Comparison of ENCODE assay signal across 1 cellular context in genomic region chr14:103519043-103519836, GRCh38.
TF ChIP-seq lines count a peak whose summit lies in the region.

No MANE protein-coding gene starts in this region.

TF ChIP-seq in HEK293, 187 proteins besides CTCF, POLR2A, EP300 and RAD21 (continued from another document and continues in another):
- TF ChIP-seq PRDM2 (tag by site-specific recombination; IDR thresholded peaks at IDR 0.05; ENCODE audit: borderline replicate concordance), result no peak
- no peak; the same call in 1 of the 2 replicates for TF ChIP-seq KLF16 (tag by site-specific recombination; IDR thresholded peaks at IDR 0.05)
- no peak for TF ChIP-seq GFI1B (tag by site-specific recombination; IDR thresholded peaks at IDR 0.05)
- TF ChIP-seq ZNF571 (tag by site-specific recombination; IDR thresholded peaks at IDR 0.05), result no peak
- peak; percentile 91 for TF ChIP-seq GLIS1 (tag by site-specific recombination; IDR thresholded peaks at IDR 0.05)
- no peak for TF ChIP-seq ZNF701 (tag by site-specific recombination; IDR thresholded peaks at IDR 0.05)
- peak; percentile 17; the same call in 1 of the 2 replicates for TF ChIP-seq ZNF610 (tag by site-specific recombination; IDR thresholded peaks at IDR 0.05; ENCODE audit: borderline replicate concordance)
- TF ChIP-seq ZFP3 (tag by site-specific recombination; IDR thresholded peaks at IDR 0.05; ENCODE audit: low read depth), result no peak
- TF ChIP-seq ZBTB44 (tag by site-specific recombination; IDR thresholded peaks at IDR 0.05), result peak; percentile 83
- TF ChIP-seq ZSCAN4 (tag by site-specific recombination; IDR thresholded peaks at IDR 0.05), result no peak; the same call in 1 of the 2 replicates
- TF ChIP-seq OSR2 (tag by site-specific recombination; IDR thresholded peaks at IDR 0.05), result peak; percentile 55; the same call in 1 of the 2 replicates
- TF ChIP-seq KLF17 (tag by site-specific recombination; IDR thresholded peaks at IDR 0.05), result peak; percentile 68
- TF ChIP-seq TRIM28 (IDR thresholded peaks at IDR 0.05; ENCODE audit: borderline replicate concordance, low read length), result peak; percentile 64; the same call in 1 of the 2 replicates
- no peak for TF ChIP-seq ZNF26 (tag by site-specific recombination; IDR thresholded peaks at IDR 0.05)
- TF ChIP-seq ZNF514 (tag by site-specific recombination; IDR thresholded peaks at IDR 0.05), result no peak
- TF ChIP-seq ZNF404 (tag by site-specific recombination; IDR thresholded peaks at IDR 0.05), result no peak
- TF ChIP-seq SP7 (tag by site-specific recombination; IDR thresholded peaks at IDR 0.05), result peak; percentile 84
- no peak for TF ChIP-seq ZNF513 (tag by site-specific recombination; IDR thresholded peaks at IDR 0.05)
- peak; percentile 76 for TF ChIP-seq ZXDB (tag by site-specific recombination; IDR thresholded peaks at IDR 0.05)
- TF ChIP-seq ZNF302 (tag by site-specific recombination; IDR thresholded peaks at IDR 0.05; ENCODE audit: low read depth), result no peak
- TF ChIP-seq ZBTB6 (tag by site-specific recombination; IDR thresholded peaks at IDR 0.05), result peak; percentile 63
- no peak; the same call in 1 of the 2 replicates for TF ChIP-seq ZNF324 (tag by site-specific recombination; IDR thresholded peaks at IDR 0.05)
- TF ChIP-seq ZNF354C (tag by site-specific recombination; IDR thresholded peaks at IDR 0.05; ENCODE audit: borderline replicate concordance, low read depth), result no peak
- no peak for TF ChIP-seq ZNF670 (tag by site-specific recombination; IDR thresholded peaks at IDR 0.05; ENCODE audit: low read depth)
- peak; percentile 13; the same call in 1 of the 2 replicates for TF ChIP-seq MZF1 (tag by site-specific recombination; IDR thresholded peaks at IDR 0.05; ENCODE audit: borderline replicate concordance)
- TF ChIP-seq ZNF157 (tag by site-specific recombination; IDR thresholded peaks at IDR 0.05), result no peak
- TF ChIP-seq ZNF645 (tag by site-specific recombination; IDR thresholded peaks at IDR 0.05), result no peak
- TF ChIP-seq ZNF248 (tag by site-specific recombination; IDR thresholded peaks at IDR 0.05), result no peak
- no peak for TF ChIP-seq ELK4 (IDR thresholded peaks at IDR 0.05; ENCODE audit: borderline replicate concordance, low read depth, low read length)
- no peak for TF ChIP-seq HOXC10 (CRISPR knock-in tag; IDR thresholded peaks at IDR 0.05)
- peak; percentile 88 for TF ChIP-seq ZNF341 (tag by site-specific recombination; IDR thresholded peaks at IDR 0.05; ENCODE audit: low read depth)
- TF ChIP-seq ZNF132 (tag by site-specific recombination; IDR thresholded peaks at IDR 0.05; ENCODE audit: borderline replicate concordance), result no peak
- TF ChIP-seq ATF2 (tag by site-specific recombination; IDR thresholded peaks at IDR 0.05; ENCODE audit: low read depth), result no peak
- peak; percentile 72; the same call in 1 of the 2 replicates for TF ChIP-seq BCL11B (tag by site-specific recombination; IDR thresholded peaks at IDR 0.05; ENCODE audit: low read depth)
- peak; percentile 85 for TF ChIP-seq GLIS2 (tag by site-specific recombination; IDR thresholded peaks at IDR 0.05)
- peak; percentile 96 for TF ChIP-seq KLF8 (tag by site-specific recombination; IDR thresholded peaks at IDR 0.05)
- no peak for TF ChIP-seq ZNF510 (tag by site-specific recombination; IDR thresholded peaks at IDR 0.05; ENCODE audit: insufficient replicate concordance)
- no peak for TF ChIP-seq BCL6B (tag by site-specific recombination; IDR thresholded peaks at IDR 0.05)
- TF ChIP-seq BCL11A (tag by site-specific recombination; IDR thresholded peaks at IDR 0.05; ENCODE audit: low read depth), result peak; percentile 99
